In the genomic region with DNA sequence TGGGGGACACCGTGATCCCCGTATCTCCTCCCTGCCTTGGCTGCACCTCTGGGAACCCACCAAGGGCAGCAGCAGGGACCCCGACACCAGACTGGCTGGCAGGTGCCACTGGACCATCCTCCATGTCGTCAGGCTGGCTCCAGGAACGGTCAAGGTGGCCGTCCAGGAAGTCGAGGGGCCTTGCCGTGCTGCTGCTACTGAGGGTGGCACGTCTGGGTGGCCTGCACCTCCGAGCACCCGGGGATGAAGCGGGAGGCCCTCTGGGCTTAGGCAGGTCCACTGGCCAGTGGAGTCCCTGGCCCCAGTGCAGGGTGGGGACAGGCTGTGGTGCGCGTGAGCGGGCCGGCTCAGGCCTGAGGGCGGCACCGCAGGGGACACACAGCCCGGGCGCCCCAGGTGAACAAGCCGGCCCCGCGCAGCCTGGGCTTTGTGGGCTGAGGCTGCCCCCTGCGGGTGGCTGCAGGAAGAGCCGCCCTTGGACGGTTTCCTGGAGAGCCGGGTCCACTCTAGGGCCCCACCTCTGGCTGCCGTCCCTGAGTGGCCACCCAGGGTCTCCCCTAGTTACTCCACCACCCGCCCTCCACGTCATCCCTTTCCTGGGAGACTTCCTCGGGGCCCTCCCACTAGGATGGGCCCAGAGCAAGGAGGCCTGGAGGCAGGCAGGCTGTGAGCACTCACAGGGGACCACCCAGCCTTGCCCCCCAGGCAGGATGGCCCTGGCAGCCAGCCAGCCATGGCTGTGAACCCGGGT, we compare ENCODE assay signal across 8 cellular contexts. TPM values are rescaled to one million over a fixed set of nuclear protein-coding genes. Genes with fewer than 3 reads are reported as not detected.
DNase-seq lines count a peak whose midpoint lies in the region; ATAC-seq and TF ChIP-seq lines count a peak whose summit lies in the region.

No MANE protein-coding gene starts in this region.

- 19% methylated on average over 22 of the region's 32 CpGs for WGBS in prostate gland
- 33 to 40% methylated on average over 25 to 32 of the region's 32 CpGs for WGBS in aorta, 2 donors
- 37 to 52% methylated on average over 7 to 14 of the region's 32 CpGs for WGBS in lower leg skin, 2 donors

- H3K4me3 ChIP-seq in Panc1 (ENCODE audit: low read depth in 2 of 2, low read length in 2 of 2) (no peak overlapping the region), prostate gland (no peak overlapping the region), aorta (ENCODE audit: low read length in 2 of 2) (no peak overlapping the region), lower leg skin (ENCODE audit: low read depth, poor library complexity, severe bottlenecking) (no peak overlapping the region)

- CTCF ChIA-PET in Panc1 (lab: Charles Lee), result no interaction called here

- in situ Hi-C loops in Panc1 (cut with HindIII; ENCODE audit: low pct_unique_long_range_greater_than_20kb, low sequenced_read_pairs), result no loop called here

- no peak for TF ChIP-seq POLR2A in prostate gland (IDR thresholded peaks at IDR 0.05)
- TF ChIP-seq POLR2A in lower leg skin (IDR thresholded peaks at IDR 0.05), result no peak

- H3K4me1 ChIP-seq in Panc1 (ENCODE audit: control insufficient read depth, insufficient read depth, low read length) (no peaks in the 10 kb centered on the region), foreskin keratinocyte (no peaks in the 10 kb centered on the region), prostate gland (replicated peaks) (no peaks in the 10 kb centered on the region), aorta (ENCODE audit: control insufficient read depth in 1 of 2, insufficient read depth in 2 of 2, low read length in 2 of 2) (no peaks in the 10 kb centered on the region)

- H3K27me3 ChIP-seq in Panc1 (ENCODE audit: control insufficient read depth, insufficient read depth, low read length) (no peaks in the 10 kb centered on the region), foreskin keratinocyte (no peaks in the 10 kb centered on the region), prostate gland (replicated peaks; ENCODE audit: insufficient read depth) (no peaks in the 10 kb centered on the region), aorta (ENCODE audit: control insufficient read depth in 1 of 2, insufficient read depth in 2 of 2, low read length in 1 of 2) (no peaks in the 10 kb centered on the region)

- no peak overlapping the region for H3K27ac ChIP-seq in Panc1 (ENCODE audit: low read length)
- no peak overlapping the region for H3K27ac ChIP-seq in foreskin keratinocyte
- no peak overlapping the region for H3K27ac ChIP-seq in prostate gland
- no peak overlapping the region for H3K27ac ChIP-seq in aorta (ENCODE audit: low read depth in 1 of 2, low read length in 2 of 2)

- intact Hi-C loops in Panc1 (cut with micrococcal nuclease; ENCODE audit: unreplicated experiment) (loop anchor here (2.0 to 5.0 kb wide), 2 partner anchors 73 to 85 kb away; no protein-coding TSS in a partner anchor), prostate gland (cut with DNase I) (loop anchor here (2.0 kb wide), 1 partner anchor 85 kb away; no protein-coding TSS in a partner anchor), aorta (cut with DNase I) (loop anchor here (2.0 to 5.0 kb wide), 2 partner anchors 85 kb away; no protein-coding TSS in a partner anchor), lower leg skin (cut with DNase I; ENCODE audit: low total_unique reads) (loop anchor here (5.0 kb wide), 1 partner anchor 85 kb away; no protein-coding TSS in a partner anchor)

- no peaks in the 10 kb centered on the region for H3K36me3 ChIP-seq in Panc1 (ENCODE audit: control insufficient read depth, insufficient read depth, low read length)
- no peaks in the 10 kb centered on the region for H3K36me3 ChIP-seq in prostate gland
- no peaks in the 10 kb centered on the region for H3K36me3 ChIP-seq in aorta (ENCODE audit: control insufficient read depth in 1 of 2, insufficient read depth in 2 of 2, low read length in 1 of 2)

- TF ChIP-seq CTCF in Panc1 (IDR thresholded peaks at IDR 0.05), result peak; percentile 93
- TF ChIP-seq CTCF in foreskin keratinocyte (conservative IDR thresholded peaks at IDR 0.05), result peak; percentile 86
- TF ChIP-seq CTCF in prostate gland (IDR thresholded peaks at IDR 0.05), result peak; percentile 61 to 94 (median 87)
- peak in 1 of 3 donors; percentile 8 for TF ChIP-seq CTCF in lower leg skin (IDR thresholded peaks at IDR 0.05)

- ATAC-seq in Panc1 (peak; percentile 82), foreskin keratinocyte (peak; percentile 37), aorta (ENCODE audit: low FRiP score) (peak; percentile 62)

- POLR2A ChIA-PET in Panc1 (lab: Charles Lee), result no interaction called here

- H3K9me3 ChIP-seq in Panc1 (ENCODE audit: control insufficient read depth, insufficient read depth, low read depth, low read length), result no peaks in the 10 kb centered on the region
- H3K9me3 ChIP-seq in prostate gland, result no peaks in the 10 kb centered on the region
- no peaks in the 10 kb centered on the region for H3K9me3 ChIP-seq in aorta (ENCODE audit: control insufficient read depth, low read length)

- DNase-seq in SIG-M5 treated with dmso at 0.1 percent for 504 hours (lab: John Stamatoyannopoulos, UW; ENCODE audit: unreplicated experiment) (peak; percentile 5), SIG-M5 (lab: John Stamatoyannopoulos, UW) (no peak), Panc1 (ENCODE audit: low read depth, low spot score) (peak; percentile 4), foreskin keratinocyte (no peak), prostate gland (ENCODE audit: low spot score) (peak; percentile 44), aorta (peak in 1 of 2 donors; percentile 87), lower leg skin (ENCODE audit: low spot score in 2 of 2) (no peak)
- peak; percentile 87 for DNase-seq in activated effector memory CD4-positive, alpha-beta T cell treated with anti-CD3 and anti-CD28 coated beads, Interleukin-2, amount 50 U/mL, for 16 hours

- BruUV-seq in Panc1 (replicated peaks; lab: Mats Ljungman, UMichigan), result no TSS peak

RNA-seq across cellular contexts. Expression of gene ZC3H18, which starts 42.8 kb away (rescaled TPM):
- total RNA-seq in Panc1 (2021; ENCODE audit: unreplicated experiment) (45.9 TPM), foreskin keratinocyte (28.9 and 34.9 TPM in 2 replicates), prostate gland (10 to 100 TPM; 26.7 to 50.7 TPM), aorta (10 to 100 TPM; 37.7 to 38.5 TPM), lower leg skin (10 to 100 TPM; 16.5 to 32.3 (median 18.5) TPM)
- polyA plus RNA-seq in Panc1 (2012; ENCODE audit: insufficient read length), result 41.2 TPM
- polyA plus RNA-seq in foreskin keratinocyte (25.9 and 29.7 TPM in 2 replicates), aorta (10 to 100 TPM; 12.4 to 19.3 TPM)

Comparison
In these comparisons a context has a peak if more than half of its experiments do, and no peak if none do; other contexts are left out.
1. DNase-seq: peak in SIG-M5 treated with dmso at 0.1 percent for 504 hours (single experiment), Panc1 (single experiment), activated effector memory CD4-positive, alpha-beta T cell treated with anti-CD3 and anti-CD28 coated beads, Interleukin-2, amount 50 U/mL, for 16 hours (single experiment) and prostate gland (single experiment); none in SIG-M5 (single experiment), foreskin keratinocyte (0 of 2) and lower leg skin (0 of 2).
2. Peak in every context shown above with its lines, with median percentiles within 50 percentile points of each other: ATAC-seq.